23 cellular contexts compared by ENCODE assay signal in genomic region chr7:18239212-18239611, GRCh38.
A peak's percentile ranks its signal among the peaks of the same experiment; 100 is the strongest.
DNase-seq lines count a peak whose midpoint lies in the region; ATAC-seq, FAIRE-seq and TF ChIP-seq lines count a peak whose summit lies in the region.
"Had no signal": no experiment of that assay in that cellular context is flagged by ENCODE, and none has a peak within 500 bp of the region (broad histone marks: within the 10 kb centered on the region; RNA-seq: fewer than 3 reads in every experiment).

No MANE protein-coding gene starts in this region.

- in situ Hi-C loops in GM12878 (cut with MboI) = no loop called here
- in situ Hi-C loops in HepG2 (cut with HindIII; ENCODE audit: extremely low pct_ligation_motif_present, low pct_unique_long_range_greater_than_20kb) = no loop called here
- in situ Hi-C loops in ACHN (cut with HindIII; ENCODE audit: low pct_ligation_motif_present, low pct_unique_long_range_greater_than_20kb, low sequenced_read_pairs) = no loop called here

- CTCF ChIA-PET in GM12878 (lab: Yijun Ruan, JAX) (no interaction called here), HepG2 (lab: Yijun Ruan, JAX; ENCODE audit: low intra/inter-chr PET ratio, low total read pairs) (no interaction called here)

- H3K27ac Mint-ChIP-seq in stimulated activated effector memory CD8-positive, alpha-beta T cell treated with anti-CD3 and anti-CD28 coated beads, Interleukin-12 subunit alpha, Interleukin-12 subunit beta, amount 100 ng/mL, for 72 hours = no peak overlapping the region
- H3K27ac Mint-ChIP-seq: B cell; CD4-positive, CD25-positive, alpha-beta regulatory T cell; CD8-positive, alpha-beta T cell; HFFc6 had no signal

- H3K79me2 ChIP-seq in KMS-11 (ENCODE audit: insufficient read depth, low read depth) = no peaks in the 10 kb centered on the region
- H3K79me2 ChIP-seq in MM.1S (ENCODE audit: low read length) = no peaks in the 10 kb centered on the region
- H3K79me2 ChIP-seq in GM12878 (ENCODE audit: control insufficient read depth, insufficient read depth, low read length) = no peaks in the 10 kb centered on the region
- H3K79me2 ChIP-seq in HepG2 (ENCODE audit: insufficient read depth, low read length) = no peaks in the 10 kb centered on the region

- no peaks in the 10 kb centered on the region for H3K36me3 Mint-ChIP-seq in stimulated activated effector memory CD8-positive, alpha-beta T cell treated with anti-CD3 and anti-CD28 coated beads, Interleukin-12 subunit alpha, Interleukin-12 subunit beta, amount 100 ng/mL, for 72 hours
- H3K36me3 Mint-ChIP-seq: CD4-positive, CD25-positive, alpha-beta regulatory T cell; CD8-positive, alpha-beta T cell had no signal

- H3K4me1 Mint-ChIP-seq in stimulated activated effector memory CD8-positive, alpha-beta T cell treated with anti-CD3 and anti-CD28 coated beads, Interleukin-12 subunit alpha, Interleukin-12 subunit beta, amount 100 ng/mL, for 72 hours = no peaks in the 10 kb centered on the region
- H3K4me1 Mint-ChIP-seq: B cell; CD4-positive, CD25-positive, alpha-beta regulatory T cell had no signal

- TF ChIP-seq EP300 in GM12878 (IDR thresholded peaks at IDR 0.05; ENCODE audit: borderline replicate concordance in 1 of 2, control insufficient read depth in 1 of 2, low read depth in 2 of 2, low read length in 2 of 2) (no peak), HepG2 (IDR thresholded peaks at IDR 0.05; ENCODE audit: low read depth in 2 of 2, low read length in 2 of 2) (no peak), HepG2 (CRISPR knock-in tag; IDR thresholded peaks at IDR 0.05; ENCODE audit: borderline replicate concordance) (no peak)

- 0 out of 2 replicates have a peak overlapping the region, but pooled peaks have one; percentile 28 for H2AFZ ChIP-seq in KMS-11 (ENCODE audit: low read depth)
- H2AFZ ChIP-seq in MM.1S (ENCODE audit: low read length) = no peak overlapping the region
- no peak overlapping the region for H2AFZ ChIP-seq in GM12878 (ENCODE audit: control insufficient read depth, low read depth, low read length)
- H2AFZ ChIP-seq in HepG2 (ENCODE audit: low read length) = no peak overlapping the region

- H3K4me3 ChIP-seq in KMS-11 (IDR thresholded peaks at IDR 0.05; ENCODE audit: insufficient read depth, low read depth, low read length) = no peak overlapping the region
- H3K4me3 ChIP-seq in MM.1S (ENCODE audit: low read length) = no peak overlapping the region
- H3K4me3 ChIP-seq in GM12878 = no peak overlapping the region
- H3K4me3 ChIP-seq in HepG2 (replicated peaks in 1 of 3; ENCODE audit: insufficient read depth in 1 of 3, low read depth in 2 of 3, low read length in 3 of 3) = no peak overlapping the region
- no peak overlapping the region for H3K4me3 ChIP-seq in colonic mucosa
- H3K4me3 ChIP-seq: A549, BLaER1, HAP-1 had no signal

- DNase-seq in MM.1S (peak; percentile 75), GM12878 (ENCODE audit: low read depth, low spot score) (no peak), HepG2 (ENCODE audit: low spot score) (no peak), colonic mucosa (no peak), ACHN (no peak)
- DNase-seq in stimulated activated effector memory CD8-positive, alpha-beta T cell treated with anti-CD3 and anti-CD28 coated beads, Interleukin-12 subunit alpha, Interleukin-12 subunit beta, amount 100 ng/mL, for 72 hours (ENCODE audit: low spot score in 2 of 2) = no peak
- DNase-seq: 8988T; CD4-positive, CD25-positive, alpha-beta regulatory T cell; CD8-positive, alpha-beta T cell; DMS 273 treated with DMSO at 0.1 percent for 48 hours; DMS79 treated with DMSO at 0.1 percent for 48 hours; GF-D8; GOT3; HFFc6 had no signal

- 23% methylated on average over 3 of the region's 3 CpGs for WGBS in GM12878 (ENCODE audit: insufficient coverage, insufficient replicate concordance, low lambda C conversion rate, missing lambda C conversion rate)
- WGBS in HepG2 (ENCODE audit: low lambda C conversion rate) = 1% methylated on average over 3 of the region's 3 CpGs

- BruUV-seq in GM12878 (replicated peaks; lab: Mats Ljungman, UMichigan) = no TSS peak
- no TSS peak for BruUV-seq in HepG2 (replicated peaks; lab: Mats Ljungman, UMichigan)

- RAD21 ChIA-PET in GM12878 (lab: Charles Lee; ENCODE audit: unreplicated experiment) = no interaction called here

- peaks cover 46% of the 10 kb centered on the region for H3K4me1 ChIP-seq in KMS-11 (ENCODE audit: low read depth, poor library complexity, severe bottlenecking)
- H3K4me1 ChIP-seq in MM.1S (ENCODE audit: low read length) = peaks cover 5% of the 10 kb centered on the region; the same call in 1 of the 2 replicates
- no peaks in the 10 kb centered on the region for H3K4me1 ChIP-seq in GM12878 (ENCODE audit: control insufficient read depth, insufficient read depth, low read length)
- no peaks in the 10 kb centered on the region for H3K4me1 ChIP-seq in HepG2 (ENCODE audit: insufficient read depth, low read length)
- H3K4me1 ChIP-seq in colonic mucosa = no peaks in the 10 kb centered on the region
- H3K4me1 ChIP-seq: A549, BLaER1, HAP-1 had no signal

- SMC1A ChIA-PET in GM12878 (lab: Charles Lee; ENCODE audit: uncharacterized antibody, unreplicated experiment) = no interaction called here

- 0 out of 2 replicates have a peak, but pooled peaks cover 3% of the 10 kb centered on the region for H3F3A ChIP-seq in MM.1S (ENCODE audit: insufficient read depth, low read length)

- no peak for FAIRE-seq in GM12878 (lab: Jason Lieb, UNC)
- FAIRE-seq in HepG2 (lab: Jason Lieb, UNC) = no peak
- FAIRE-seq: A549, D721Med, GM12892, H54 had no signal

- H3K27ac ChIP-seq in KMS-11 (peak overlapping the region; percentile 45), MM.1S (ENCODE audit: low read length) (peak overlapping the region; percentile 34; the same call in 1 of the 2 replicates), GM12878 (ENCODE audit: control insufficient read depth, insufficient read depth) (no peak overlapping the region), HepG2 (ENCODE audit: extremely low read length, insufficient read depth, low read length) (no peak overlapping the region), colonic mucosa (no peak overlapping the region)
- H3K27ac ChIP-seq: A549, BLaER1, C4-2B had no signal

- no peaks in the 10 kb centered on the region for H3K9me2 ChIP-seq in MM.1S (replicated peaks; ENCODE audit: insufficient read depth, low read length)

- H3K9me3 ChIP-seq in MM.1S (replicated peaks; ENCODE audit: insufficient read depth, low read length) = no peaks in the 10 kb centered on the region
- no peaks in the 10 kb centered on the region for H3K9me3 ChIP-seq in GM12878 (replicated peaks; ENCODE audit: control insufficient read depth, insufficient read depth, low read length)
- H3K9me3 ChIP-seq in HepG2 (ENCODE audit: low read length) = no peaks in the 10 kb centered on the region
- H3K9me3 ChIP-seq in colonic mucosa = no peaks in the 10 kb centered on the region
- H3K9me3 ChIP-seq: A549, BLaER1, HAP-1 had no signal

- H3K4me3 Mint-ChIP-seq in stimulated activated effector memory CD8-positive, alpha-beta T cell treated with anti-CD3 and anti-CD28 coated beads, Interleukin-12 subunit alpha, Interleukin-12 subunit beta, amount 100 ng/mL, for 72 hours = no peak overlapping the region
- H3K4me3 Mint-ChIP-seq: B cell; CD4-positive, CD25-positive, alpha-beta regulatory T cell; CD8-positive, alpha-beta T cell; HFFc6 had no signal

- no peaks in the 10 kb centered on the region for H3K9me3 Mint-ChIP-seq in stimulated activated effector memory CD8-positive, alpha-beta T cell treated with anti-CD3 and anti-CD28 coated beads, Interleukin-12 subunit alpha, Interleukin-12 subunit beta, amount 100 ng/mL, for 72 hours
- H3K9me3 Mint-ChIP-seq: CD8-positive, alpha-beta T cell; HFFc6 had no signal

- ATAC-seq in GM12878 = no peak
- ATAC-seq in stimulated activated effector memory CD8-positive, alpha-beta T cell treated with anti-CD3 and anti-CD28 coated beads, Interleukin-12 subunit alpha, Interleukin-12 subunit beta, amount 100 ng/mL, for 72 hours = peak; percentile 65
- ATAC-seq in HepG2 = no peak
- ATAC-seq: A549; CD8-positive, alpha-beta T cell had no signal

- H3K4me2 ChIP-seq in KMS-11 (peak overlapping the region; percentile 69), MM.1S (ENCODE audit: low read depth, low read length) (peak overlapping the region; percentile 40; the same call in 1 of the 2 replicates), GM12878 (ENCODE audit: control insufficient read depth, insufficient read depth) (no peak overlapping the region), HepG2 (ENCODE audit: low read depth, low read length) (no peak overlapping the region)
- H3K4me2 ChIP-seq: A549, BLaER1 had no signal

- intact Hi-C loops in GM12878 (cut with micrococcal nuclease; ENCODE audit: unreplicated experiment) = no loop called here
- intact Hi-C loops in HepG2 (cut with micrococcal nuclease; ENCODE audit: unreplicated experiment) = no loop called here
- intact Hi-C loops in colonic mucosa (cut with DNase I) = no loop called here

- TF ChIP-seq POLR2A in GM12878 (IDR thresholded peaks at IDR 0.05; ENCODE audit: low read depth, low read length) (no peak), HepG2 (IDR thresholded peaks at IDR 0.05; ENCODE audit: insufficient read depth in 1 of 2, low read depth in 2 of 2, low read length in 2 of 2) (no peak)

- TF ChIP-seq RAD21 in GM12878 (IDR thresholded peaks at IDR 0.05; ENCODE audit: insufficient read depth, low read depth, low read length) = no peak
- TF ChIP-seq RAD21 in HepG2 (CRISPR knock-in tag; IDR thresholded peaks at IDR 0.05) = no peak

- POLR2A ChIA-PET in GM12878 (lab: Charles Lee) (no interaction called here), HepG2 (lab: Yijun Ruan, JAX) (no interaction called here)

- TF ChIP-seq CTCF in KMS-11 (conservative IDR thresholded peaks at IDR 0.05; ENCODE audit: low read depth, low read length) (no peak), MM.1S (IDR thresholded peaks at IDR 0.05; ENCODE audit: low read length) (no peak), GM12878 (IDR thresholded peaks at IDR 0.05 in 2 of 3, conservative IDR thresholded peaks at IDR 0.05 in 1 of 3; ENCODE audit: control insufficient read depth in 2 of 3, extremely low read depth in 1 of 3, insufficient read depth in 1 of 3, low read depth in 3 of 3, low read length in 3 of 3) (no peak), HepG2 (CRISPR knock-in tag; IDR thresholded peaks at IDR 0.05) (no peak), colonic mucosa (IDR thresholded peaks at IDR 0.05) (no peak)

- H4K20me1 ChIP-seq in KMS-11 (ENCODE audit: insufficient read depth) (no peaks in the 10 kb centered on the region), MM.1S (ENCODE audit: insufficient read depth, low read length) (no peaks in the 10 kb centered on the region), GM12878 (ENCODE audit: control insufficient read depth, insufficient read depth) (no peaks in the 10 kb centered on the region), HepG2 (ENCODE audit: insufficient read depth, low read length) (no peaks in the 10 kb centered on the region)
- H4K20me1 ChIP-seq: BLaER1 had no signal

- H3K9ac ChIP-seq in KMS-11 (no peak overlapping the region), MM.1S (ENCODE audit: low read length) (no peak overlapping the region), GM12878 (ENCODE audit: control insufficient read depth, insufficient read depth, low read length) (no peak overlapping the region), HepG2 (ENCODE audit: insufficient read depth, low read depth, low read length) (no peak overlapping the region), colonic mucosa (ENCODE audit: low read depth in 2 of 2, low read length in 2 of 2) (no peak overlapping the region)
- H3K9ac ChIP-seq: BLaER1 had no signal

- no peaks in the 10 kb centered on the region for H3K27me3 ChIP-seq in KMS-11 (ENCODE audit: insufficient read depth, low read depth)
- no peaks in the 10 kb centered on the region for H3K27me3 ChIP-seq in MM.1S (replicated peaks; ENCODE audit: insufficient read depth, low read length)
- no peaks in the 10 kb centered on the region for H3K27me3 ChIP-seq in GM12878 (replicated peaks in 1 of 2; ENCODE audit: control insufficient read depth in 2 of 2, insufficient read depth in 2 of 2, low read length in 1 of 2)
- no peaks in the 10 kb centered on the region for H3K27me3 ChIP-seq in HepG2 (ENCODE audit: control insufficient read depth in 1 of 2, insufficient read depth in 2 of 2, low read length in 2 of 2)
- H3K27me3 ChIP-seq in colonic mucosa = no peaks in the 10 kb centered on the region
- H3K27me3 ChIP-seq: BLaER1 had no signal

- H3K36me3 ChIP-seq in KMS-11 (ENCODE audit: insufficient read depth) = no peaks in the 10 kb centered on the region
- H3K36me3 ChIP-seq in MM.1S (replicated peaks; ENCODE audit: insufficient read depth, low read length) = no peaks in the 10 kb centered on the region
- H3K36me3 ChIP-seq in GM12878 (ENCODE audit: control insufficient read depth in 2 of 2, insufficient read depth in 2 of 2, low read length in 1 of 2) = no peaks in the 10 kb centered on the region
- H3K36me3 ChIP-seq in HepG2 (replicated peaks in 1 of 2; ENCODE audit: control insufficient read depth in 1 of 2, insufficient read depth in 2 of 2, low read length in 2 of 2) = no peaks in the 10 kb centered on the region
- H3K36me3 ChIP-seq in colonic mucosa = no peaks in the 10 kb centered on the region
- H3K36me3 ChIP-seq: BLaER1, HAP-1 had no signal

Comparison
In these comparisons a context has a peak if more than half of its experiments do, and no peak if none do; other contexts are left out.
1. H3K27ac ChIP-seq: peak in KMS-11 (single experiment) and MM.1S (single experiment); none in GM12878 (single experiment), HepG2 (single experiment) and colonic mucosa (single experiment).
2. H3K4me2 ChIP-seq: peak in KMS-11 (single experiment) and MM.1S (single experiment); none in GM12878 (single experiment) and HepG2 (single experiment).